2 cellular contexts compared by ENCODE assay signal in genomic region chr10:35466661-35467060, GRCh38.
A peak's percentile ranks its signal among the peaks of the same experiment; 100 is the strongest.
TF ChIP-seq lines count a peak whose summit lies in the region.

No MANE protein-coding gene starts in this region.

TF ChIP-seq in HepG2, 621 proteins besides CTCF, POLR2A, EP300 and RAD21:
- TF ChIP-seq MED1 (CRISPR knock-in tag; IDR thresholded peaks at IDR 0.05): no peak
- TF ChIP-seq, protein P1, sequence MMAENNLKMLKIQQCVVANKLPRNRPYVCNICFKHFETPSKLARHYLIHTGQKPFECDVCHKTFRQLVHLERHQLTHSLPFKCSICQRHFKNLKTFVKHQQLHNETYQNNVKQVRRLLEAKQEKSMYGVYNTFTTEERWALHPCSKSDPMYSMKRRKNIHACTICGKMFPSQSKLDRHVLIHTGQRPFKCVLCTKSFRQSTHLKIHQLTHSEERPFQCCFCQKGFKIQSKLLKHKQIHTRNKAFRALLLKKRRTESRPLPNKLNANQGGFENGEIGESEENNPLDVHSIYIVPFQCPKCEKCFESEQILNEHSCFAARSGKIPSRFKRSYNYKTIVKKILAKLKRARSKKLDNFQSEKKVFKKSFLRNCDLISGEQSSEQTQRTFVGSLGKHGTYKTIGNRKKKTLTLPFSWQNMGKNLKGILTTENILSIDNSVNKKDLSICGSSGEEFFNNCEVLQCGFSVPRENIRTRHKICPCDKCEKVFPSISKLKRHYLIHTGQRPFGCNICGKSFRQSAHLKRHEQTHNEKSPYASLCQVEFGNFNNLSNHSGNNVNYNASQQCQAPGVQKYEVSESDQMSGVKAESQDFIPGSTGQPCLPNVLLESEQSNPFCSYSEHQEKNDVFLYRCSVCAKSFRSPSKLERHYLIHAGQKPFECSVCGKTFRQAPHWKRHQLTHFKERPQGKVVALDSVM (CRISPR knock-in tag; IDR thresholded peaks at IDR 0.05): peak; percentile 65; the same call in 1 of the 2 replicates
- no peak for TF ChIP-seq ZBED4 (CRISPR knock-in tag; IDR thresholded peaks at IDR 0.05; ENCODE audit: borderline replicate concordance)

TF ChIP-seq in H1, 55 proteins besides CTCF, POLR2A, EP300 and RAD21:
- TF ChIP-seq, protein P2, sequence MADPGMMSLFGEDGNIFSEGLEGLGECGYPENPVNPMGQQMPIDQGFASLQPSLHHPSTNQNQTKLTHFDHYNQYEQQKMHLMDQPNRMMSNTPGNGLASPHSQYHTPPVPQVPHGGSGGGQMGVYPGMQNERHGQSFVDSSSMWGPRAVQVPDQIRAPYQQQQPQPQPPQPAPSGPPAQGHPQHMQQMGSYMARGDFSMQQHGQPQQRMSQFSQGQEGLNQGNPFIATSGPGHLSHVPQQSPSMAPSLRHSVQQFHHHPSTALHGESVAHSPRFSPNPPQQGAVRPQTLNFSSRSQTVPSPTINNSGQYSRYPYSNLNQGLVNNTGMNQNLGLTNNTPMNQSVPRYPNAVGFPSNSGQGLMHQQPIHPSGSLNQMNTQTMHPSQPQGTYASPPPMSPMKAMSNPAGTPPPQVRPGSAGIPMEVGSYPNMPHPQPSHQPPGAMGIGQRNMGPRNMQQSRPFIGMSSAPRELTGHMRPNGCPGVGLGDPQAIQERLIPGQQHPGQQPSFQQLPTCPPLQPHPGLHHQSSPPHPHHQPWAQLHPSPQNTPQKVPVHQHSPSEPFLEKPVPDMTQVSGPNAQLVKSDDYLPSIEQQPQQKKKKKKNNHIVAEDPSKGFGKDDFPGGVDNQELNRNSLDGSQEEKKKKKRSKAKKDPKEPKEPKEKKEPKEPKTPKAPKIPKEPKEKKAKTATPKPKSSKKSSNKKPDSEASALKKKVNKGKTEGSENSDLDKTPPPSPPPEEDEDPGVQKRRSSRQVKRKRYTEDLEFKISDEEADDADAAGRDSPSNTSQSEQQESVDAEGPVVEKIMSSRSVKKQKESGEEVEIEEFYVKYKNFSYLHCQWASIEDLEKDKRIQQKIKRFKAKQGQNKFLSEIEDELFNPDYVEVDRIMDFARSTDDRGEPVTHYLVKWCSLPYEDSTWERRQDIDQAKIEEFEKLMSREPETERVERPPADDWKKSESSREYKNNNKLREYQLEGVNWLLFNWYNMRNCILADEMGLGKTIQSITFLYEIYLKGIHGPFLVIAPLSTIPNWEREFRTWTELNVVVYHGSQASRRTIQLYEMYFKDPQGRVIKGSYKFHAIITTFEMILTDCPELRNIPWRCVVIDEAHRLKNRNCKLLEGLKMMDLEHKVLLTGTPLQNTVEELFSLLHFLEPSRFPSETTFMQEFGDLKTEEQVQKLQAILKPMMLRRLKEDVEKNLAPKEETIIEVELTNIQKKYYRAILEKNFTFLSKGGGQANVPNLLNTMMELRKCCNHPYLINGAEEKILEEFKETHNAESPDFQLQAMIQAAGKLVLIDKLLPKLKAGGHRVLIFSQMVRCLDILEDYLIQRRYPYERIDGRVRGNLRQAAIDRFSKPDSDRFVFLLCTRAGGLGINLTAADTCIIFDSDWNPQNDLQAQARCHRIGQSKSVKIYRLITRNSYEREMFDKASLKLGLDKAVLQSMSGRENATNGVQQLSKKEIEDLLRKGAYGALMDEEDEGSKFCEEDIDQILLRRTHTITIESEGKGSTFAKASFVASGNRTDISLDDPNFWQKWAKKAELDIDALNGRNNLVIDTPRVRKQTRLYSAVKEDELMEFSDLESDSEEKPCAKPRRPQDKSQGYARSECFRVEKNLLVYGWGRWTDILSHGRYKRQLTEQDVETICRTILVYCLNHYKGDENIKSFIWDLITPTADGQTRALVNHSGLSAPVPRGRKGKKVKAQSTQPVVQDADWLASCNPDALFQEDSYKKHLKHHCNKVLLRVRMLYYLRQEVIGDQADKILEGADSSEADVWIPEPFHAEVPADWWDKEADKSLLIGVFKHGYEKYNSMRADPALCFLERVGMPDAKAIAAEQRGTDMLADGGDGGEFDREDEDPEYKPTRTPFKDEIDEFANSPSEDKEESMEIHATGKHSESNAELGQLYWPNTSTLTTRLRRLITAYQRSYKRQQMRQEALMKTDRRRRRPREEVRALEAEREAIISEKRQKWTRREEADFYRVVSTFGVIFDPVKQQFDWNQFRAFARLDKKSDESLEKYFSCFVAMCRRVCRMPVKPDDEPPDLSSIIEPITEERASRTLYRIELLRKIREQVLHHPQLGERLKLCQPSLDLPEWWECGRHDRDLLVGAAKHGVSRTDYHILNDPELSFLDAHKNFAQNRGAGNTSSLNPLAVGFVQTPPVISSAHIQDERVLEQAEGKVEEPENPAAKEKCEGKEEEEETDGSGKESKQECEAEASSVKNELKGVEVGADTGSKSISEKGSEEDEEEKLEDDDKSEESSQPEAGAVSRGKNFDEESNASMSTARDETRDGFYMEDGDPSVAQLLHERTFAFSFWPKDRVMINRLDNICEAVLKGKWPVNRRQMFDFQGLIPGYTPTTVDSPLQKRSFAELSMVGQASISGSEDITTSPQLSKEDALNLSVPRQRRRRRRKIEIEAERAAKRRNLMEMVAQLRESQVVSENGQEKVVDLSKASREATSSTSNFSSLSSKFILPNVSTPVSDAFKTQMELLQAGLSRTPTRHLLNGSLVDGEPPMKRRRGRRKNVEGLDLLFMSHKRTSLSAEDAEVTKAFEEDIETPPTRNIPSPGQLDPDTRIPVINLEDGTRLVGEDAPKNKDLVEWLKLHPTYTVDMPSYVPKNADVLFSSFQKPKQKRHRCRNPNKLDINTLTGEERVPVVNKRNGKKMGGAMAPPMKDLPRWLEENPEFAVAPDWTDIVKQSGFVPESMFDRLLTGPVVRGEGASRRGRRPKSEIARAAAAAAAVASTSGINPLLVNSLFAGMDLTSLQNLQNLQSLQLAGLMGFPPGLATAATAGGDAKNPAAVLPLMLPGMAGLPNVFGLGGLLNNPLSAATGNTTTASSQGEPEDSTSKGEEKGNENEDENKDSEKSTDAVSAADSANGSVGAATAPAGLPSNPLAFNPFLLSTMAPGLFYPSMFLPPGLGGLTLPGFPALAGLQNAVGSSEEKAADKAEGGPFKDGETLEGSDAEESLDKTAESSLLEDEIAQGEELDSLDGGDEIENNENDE (IDR thresholded peaks at IDR 0.05; ENCODE audit: insufficient replicate concordance, low read length): no peak
- TF ChIP-seq, protein P3, sequence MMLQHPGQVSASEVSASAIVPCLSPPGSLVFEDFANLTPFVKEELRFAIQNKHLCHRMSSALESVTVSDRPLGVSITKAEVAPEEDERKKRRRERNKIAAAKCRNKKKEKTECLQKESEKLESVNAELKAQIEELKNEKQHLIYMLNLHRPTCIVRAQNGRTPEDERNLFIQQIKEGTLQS (IDR thresholded peaks at IDR 0.05; ENCODE audit: insufficient read depth, low read depth, low read length): no peak
TF ChIP-seq in H1: peak in this region for 0.
